Comparison of ENCODE assay signal across 7 cellular contexts in genomic region chr3:15796331-15796730, GRCh38.
A peak's percentile ranks its signal among the peaks of the same experiment; 100 is the strongest.
DNase-seq lines count a peak whose midpoint lies in the region; ATAC-seq and TF ChIP-seq lines count a peak whose summit lies in the region.

No MANE protein-coding gene starts in this region.

- no peak for ATAC-seq in stimulated activated effector memory CD8-positive, alpha-beta T cell treated with anti-CD3 and anti-CD28 coated beads, Interleukin-12 subunit alpha, Interleukin-12 subunit beta, amount 100 ng/mL, for 72 hours
- no peak for ATAC-seq in GM21360 (IDR thresholded peaks at IDR 0.05; ENCODE audit: unreplicated experiment)

- TF ChIP-seq CTCF in HFF-Myc (IDR thresholded peaks at IDR 0.05; ENCODE audit: low read depth, low read length, missing control alignments): no peak
- TF ChIP-seq CTCF in VCaP (conservative IDR thresholded peaks at IDR 0.05): no peak
- TF ChIP-seq CTCF in foreskin fibroblast (IDR thresholded peaks at IDR 0.05; ENCODE audit: low read depth, low read length): no peak

- H3K36me3 Mint-ChIP-seq in stimulated activated effector memory CD8-positive, alpha-beta T cell treated with anti-CD3 and anti-CD28 coated beads, Interleukin-12 subunit alpha, Interleukin-12 subunit beta, amount 100 ng/mL, for 72 hours: peaks cover 68% of the 10 kb centered on the region

- peak overlapping the region; percentile 98 for H3K27ac Mint-ChIP-seq in stimulated activated effector memory CD8-positive, alpha-beta T cell treated with anti-CD3 and anti-CD28 coated beads, Interleukin-12 subunit alpha, Interleukin-12 subunit beta, amount 100 ng/mL, for 72 hours

- H3K27ac ChIP-seq in VCaP: peak overlapping the region; percentile 79

- H3K4me1 Mint-ChIP-seq in stimulated activated effector memory CD8-positive, alpha-beta T cell treated with anti-CD3 and anti-CD28 coated beads, Interleukin-12 subunit alpha, Interleukin-12 subunit beta, amount 100 ng/mL, for 72 hours: peaks cover 61% of the 10 kb centered on the region

- DNase-seq in HFF-Myc (ENCODE audit: extremely low read depth, low read depth) (no peak), foreskin fibroblast (no peak), NCI-H1930 (lab: John Stamatoyannopoulos, UW) (no peak)
- DNase-seq in stimulated activated effector memory CD8-positive, alpha-beta T cell treated with anti-CD3 and anti-CD28 coated beads, Interleukin-12 subunit alpha, Interleukin-12 subunit beta, amount 100 ng/mL, for 72 hours (ENCODE audit: low spot score in 2 of 2): no peak
- DNase-seq in stimulated activated CD4-positive, alpha-beta T cell treated with anti-CD3 and anti-CD28 coated beads, Interleukin-4, amount 100 ng/mL, for 24 hours: no peak

- H3K4me3 ChIP-seq in HFF-Myc (replicated peaks; ENCODE audit: low read depth, low read length) (peak overlapping the region; percentile 58), foreskin fibroblast (ENCODE audit: low read depth in 1 of 2, low read length in 2 of 2) (peak overlapping the region; percentile 73 to 76)

- peak overlapping the region; percentile 80 for H3K4me3 Mint-ChIP-seq in stimulated activated effector memory CD8-positive, alpha-beta T cell treated with anti-CD3 and anti-CD28 coated beads, Interleukin-12 subunit alpha, Interleukin-12 subunit beta, amount 100 ng/mL, for 72 hours

- H3K9me3 Mint-ChIP-seq in stimulated activated effector memory CD8-positive, alpha-beta T cell treated with anti-CD3 and anti-CD28 coated beads, Interleukin-12 subunit alpha, Interleukin-12 subunit beta, amount 100 ng/mL, for 72 hours: no peaks in the 10 kb centered on the region
